In genomic region chr3:63179862-63180522, GRCh38 we compare ENCODE assay signal across 16 cellular contexts.
A peak's percentile ranks its signal among the peaks of the same experiment; 100 is the strongest.
DNase-seq lines count a peak whose midpoint lies in the region; ATAC-seq and TF ChIP-seq lines count a peak whose summit lies in the region.
"Had no signal": no experiment of that assay in that cellular context is flagged by ENCODE, and none has a peak within 500 bp of the region (broad histone marks: within the 10 kb centered on the region; RNA-seq: fewer than 3 reads in every experiment).

No MANE protein-coding gene starts in this region.

- TF ChIP-seq CTCF in left ventricle myocardium inferior (IDR thresholded peaks at IDR 0.05; ENCODE audit: borderline replicate concordance) (no peak), heart right ventricle (IDR thresholded peaks at IDR 0.05) (no peak), upper lobe of left lung (IDR thresholded peaks at IDR 0.05) (no peak)

- no peaks in the 10 kb centered on the region for H3K27me3 ChIP-seq in left ventricle myocardium inferior (ENCODE audit: low read depth)
- no peaks in the 10 kb centered on the region for H3K27me3 ChIP-seq in heart right ventricle
- no peaks in the 10 kb centered on the region for H3K27me3 ChIP-seq in right cardiac atrium (ENCODE audit: control insufficient read depth, insufficient read depth)
- no peaks in the 10 kb centered on the region for H3K27me3 ChIP-seq in upper lobe of left lung
- H3K27me3 ChIP-seq: BLaER1 had no signal

- TF ChIP-seq EP300 in upper lobe of left lung (IDR thresholded peaks at IDR 0.05): no peak

- no peak overlapping the region for H3K4me3 ChIP-seq in left ventricle myocardium inferior
- no peak overlapping the region for H3K4me3 ChIP-seq in heart right ventricle
- no peak overlapping the region for H3K4me3 ChIP-seq in right cardiac atrium (ENCODE audit: low read length)
- H3K4me3 ChIP-seq in upper lobe of left lung: no peak overlapping the region
- H3K4me3 ChIP-seq: BLaER1, GM23338 had no signal

- ATAC-seq in Right ventricle myocardium inferior (peak; percentile 68), heart right ventricle (peak in 6 of 8 donors; percentile 62 to 79 (median 72)), right cardiac atrium (peak; percentile 39 to 62), HG03378 (IDR thresholded peaks at IDR 0.05; ENCODE audit: unreplicated experiment) (no peak), upper lobe of left lung (ENCODE audit: low FRiP score in 2 of 2) (no peak)
- ATAC-seq: GM23338, HepG2 had no signal

- TF ChIP-seq POLR2A in upper lobe of left lung (IDR thresholded peaks at IDR 0.05): no peak

- no peak overlapping the region for H3K27ac ChIP-seq in left ventricle myocardium inferior (replicated peaks)
- H3K27ac ChIP-seq in heart right ventricle: no peak overlapping the region
- no peak overlapping the region for H3K27ac ChIP-seq in right cardiac atrium (ENCODE audit: low read length)
- no peak overlapping the region for H3K27ac ChIP-seq in upper lobe of left lung
- H3K27ac ChIP-seq: 22Rv1, BLaER1 had no signal

- no peak for DNase-seq in Right ventricle myocardium inferior (ENCODE audit: missing footprints)
- DNase-seq in left ventricle myocardium inferior: no peak
- no peak for DNase-seq in heart right ventricle
- DNase-seq in right cardiac atrium: no peak
- DNase-seq in NCI-H526 (lab: John Stamatoyannopoulos, UW): no peak
- DNase-seq in upper lobe of left lung: no peak
- DNase-seq: CD4-positive, alpha-beta memory T cell; DMS153; DMS79; GDM1; HCEC 1CT had no signal

- peaks cover 7% of the 10 kb centered on the region for H3K9me3 ChIP-seq in left ventricle myocardium inferior (replicated peaks)
- peaks cover 0 to 16% (median 0%) of the 10 kb centered on the region in 11 donors for H3K9me3 ChIP-seq in heart right ventricle
- no peaks in the 10 kb centered on the region for H3K9me3 ChIP-seq in right cardiac atrium (ENCODE audit: control insufficient read depth, low read length)
- peaks cover 0 to 5% (median 0%) of the 10 kb centered on the region in 4 donors for H3K9me3 ChIP-seq in upper lobe of left lung
- H3K9me3 ChIP-seq: BLaER1 had no signal

- H3K36me3 ChIP-seq in left ventricle myocardium inferior (no peaks in the 10 kb centered on the region), heart right ventricle (no peaks in the 10 kb centered on the region), upper lobe of left lung (no peaks in the 10 kb centered on the region)
- H3K36me3 ChIP-seq: BLaER1 had no signal

- intact Hi-C loops in Right ventricle myocardium inferior (cut with DNase I): no loop called here
- intact Hi-C loops in left ventricle myocardium inferior (cut with micrococcal nuclease): no loop called here
- intact Hi-C loops in heart right ventricle (cut with DNase I): no loop called here
- intact Hi-C loops in right cardiac atrium (cut with DNase I): no loop called here

- H3K4me1 ChIP-seq in left ventricle myocardium inferior (peaks cover 5% of the 10 kb centered on the region), heart right ventricle (no peaks in the 10 kb centered on the region), right cardiac atrium (ENCODE audit: control insufficient read depth, insufficient read depth, low read length) (no peaks in the 10 kb centered on the region), upper lobe of left lung (no peaks in the 10 kb centered on the region)
- H3K4me1 ChIP-seq: BLaER1 had no signal

- 41 to 55% methylated on average over 4 of the region's 4 CpGs for WGBS in heart right ventricle, 2 donors
- 53% methylated on average over 4 of the region's 4 CpGs for WGBS in right cardiac atrium
- 84 to 90% methylated on average over 4 of the region's 4 CpGs for WGBS in upper lobe of left lung, 2 donors

Comparison
In these comparisons a context has a peak if more than half of its experiments do, and no peak if none do; other contexts are left out.
1. ATAC-seq: peak in Right ventricle myocardium inferior (single experiment), heart right ventricle (6 of 8) and right cardiac atrium (2 of 2); none in HG03378 (single experiment) and upper lobe of left lung (0 of 2).